16 cellular contexts compared by ENCODE assay signal in genomic region chr12:50240096-50240791, GRCh38. TPM values are rescaled to one million over a fixed set of nuclear protein-coding genes. Genes with fewer than 3 reads are reported as not detected.
A peak's percentile ranks its signal among the peaks of the same experiment; 100 is the strongest.
DNase-seq lines count a peak whose midpoint lies in the region; ATAC-seq and TF ChIP-seq lines count a peak whose summit lies in the region.
"Had no signal": no experiment of that assay in that cellular context is flagged by ENCODE, and none has a peak within 500 bp of the region (broad histone marks: within the 10 kb centered on the region; RNA-seq: fewer than 3 reads in every experiment).

No MANE protein-coding gene starts in this region.

- H3K9me3 ChIP-seq in osteoblast (ENCODE audit: low read depth, low read length) (no peaks in the 10 kb centered on the region), neural progenitor cell (ENCODE audit: low read depth) (no peaks in the 10 kb centered on the region)
- H3K9me3 ChIP-seq: MG63, neutrophil had no signal

- H2AFZ ChIP-seq in osteoblast (ENCODE audit: low read length) = peak overlapping the region; percentile 4
- H2AFZ ChIP-seq in neural progenitor cell (replicated peaks) = no peak overlapping the region

- H3K4me2 ChIP-seq in osteoblast (ENCODE audit: insufficient read depth, low read length) (peak overlapping the region; percentile 83), neural progenitor cell (no peak overlapping the region)

- no peak for ATAC-seq in HG02798 (IDR thresholded peaks at IDR 0.05; ENCODE audit: poor library complexity, unreplicated experiment)

- no peaks in the 10 kb centered on the region for H3K27me3 Mint-ChIP-seq in type B pancreatic cell
- H3K27me3 Mint-ChIP-seq in neural progenitor cell (ENCODE audit: insufficient read depth, low read depth) = peaks cover 6% of the 10 kb centered on the region
- H3K27me3 Mint-ChIP-seq: activated CD4-positive, alpha-beta T cell treated with anti-CD3 and anti-CD28 coated beads, Interleukin-2, amount 10 ng/mL, durations not matched to agents 24 days and 14 days; activated naive CD8-positive, alpha-beta T cell; CD4-positive, alpha-beta T cell; central memory CD8-positive, alpha-beta T cell had no signal

- no peaks in the 10 kb centered on the region for H3K36me3 ChIP-seq in osteoblast (ENCODE audit: insufficient read depth, low read length)
- no peaks in the 10 kb centered on the region for H3K36me3 ChIP-seq in neural progenitor cell
- H3K36me3 ChIP-seq: MG63, neutrophil had no signal

- H3K4me3 ChIP-seq in foreskin fibroblast (ENCODE audit: low read depth in 1 of 2, low read length in 2 of 2) = no peak overlapping the region
- no peak overlapping the region for H3K4me3 ChIP-seq in osteoblast (ENCODE audit: insufficient read depth, low read length)
- H3K4me3 ChIP-seq in neural progenitor cell = no peak overlapping the region
- H3K4me3 ChIP-seq: MG63 had no signal

- no peaks in the 10 kb centered on the region for H4K20me1 ChIP-seq in osteoblast (ENCODE audit: insufficient read depth, low read length)
- no peaks in the 10 kb centered on the region for H4K20me1 ChIP-seq in neural progenitor cell (ENCODE audit: low read depth)

- no peaks in the 10 kb centered on the region for H3F3A ChIP-seq in neural progenitor cell (ENCODE audit: low read depth)

- H3K9ac ChIP-seq in neural progenitor cell = no peak overlapping the region

- H3K27ac Mint-ChIP-seq in type B pancreatic cell (peak overlapping the region; percentile 33), neural progenitor cell (no peak overlapping the region)
- H3K27ac Mint-ChIP-seq: activated CD4-positive, alpha-beta T cell treated with anti-CD3 and anti-CD28 coated beads, Interleukin-2, amount 10 ng/mL, durations not matched to agents 24 days and 14 days; activated naive CD8-positive, alpha-beta T cell; CD4-positive, alpha-beta T cell had no signal

- no peaks in the 10 kb centered on the region for H3K9me3 Mint-ChIP-seq in type B pancreatic cell
- H3K9me3 Mint-ChIP-seq in neural progenitor cell = no peaks in the 10 kb centered on the region
- H3K9me3 Mint-ChIP-seq: CD4-positive, alpha-beta T cell; central memory CD8-positive, alpha-beta T cell had no signal

- H3K4me3 Mint-ChIP-seq in type B pancreatic cell (no peak overlapping the region), neural progenitor cell (no peak overlapping the region)
- H3K4me3 Mint-ChIP-seq: activated CD4-positive, alpha-beta T cell treated with anti-CD3 and anti-CD28 coated beads, Interleukin-2, amount 10 ng/mL, durations not matched to agents 24 days and 14 days; activated naive CD8-positive, alpha-beta T cell; CD4-positive, alpha-beta T cell; central memory CD8-positive, alpha-beta T cell had no signal

- H3K27me3 ChIP-seq in osteoblast (ENCODE audit: insufficient read depth, low read length) (no peaks in the 10 kb centered on the region), neural progenitor cell (no peaks in the 10 kb centered on the region)
- H3K27me3 ChIP-seq: MG63, neutrophil had no signal

- DNase-seq in foreskin fibroblast (peak; percentile 51 to 56), osteoblast (ENCODE audit: insufficient read length, low spot score, missing footprints) (no peak), type B pancreatic cell (ENCODE audit: extremely low spot score, unreplicated experiment) (no peak), neural progenitor cell (ENCODE audit: low spot score) (no peak)
- DNase-seq in activated CD8-positive, alpha-beta memory T cell treated with anti-CD3 and anti-CD28 coated beads, Interleukin-2, amount 50 U/mL, for 4 hours = no peak
- no peak for DNase-seq in stimulated activated CD4-positive, alpha-beta T cell treated with anti-CD3 and anti-CD28 coated beads, Interleukin-4, amount 100 ng/mL, for 1 hour
- DNase-seq: activated CD4-positive, alpha-beta T cell treated with anti-CD3 and anti-CD28 coated beads, Interleukin-2, amount 10 ng/mL, durations not matched to agents 24 days and 14 days; activated T-cell treated with anti-CD3 and anti-CD28 coated beads, Interleukin-2, amount 50 U/mL, for 1 hour; CD4-positive, alpha-beta T cell; left cardiac atrium; MG63 had no signal

- TF ChIP-seq CTCF in VCaP (conservative IDR thresholded peaks at IDR 0.05) (no peak), foreskin fibroblast (IDR thresholded peaks at IDR 0.05; ENCODE audit: low read depth, low read length) (no peak), osteoblast (IDR thresholded peaks at IDR 0.05; ENCODE audit: extremely low read depth, low read depth, low read length) (no peak), type B pancreatic cell (conservative IDR thresholded peaks at IDR 0.05) (no peak), neural progenitor cell (IDR thresholded peaks at IDR 0.05) (no peak)

- H3K79me2 ChIP-seq in osteoblast (ENCODE audit: insufficient read depth, low read length) = peaks cover 12% of the 10 kb centered on the region
- H3K79me2 ChIP-seq in neural progenitor cell (ENCODE audit: low read depth) = no peaks in the 10 kb centered on the region

- H3K4me1 ChIP-seq in osteoblast (ENCODE audit: insufficient read depth, low read length) (peaks cover 38% of the 10 kb centered on the region), neural progenitor cell (no peaks in the 10 kb centered on the region)

- H3K4me1 Mint-ChIP-seq in type B pancreatic cell (ENCODE audit: unreplicated experiment) (peaks cover 23% of the 10 kb centered on the region), neural progenitor cell (no peaks in the 10 kb centered on the region)
- H3K4me1 Mint-ChIP-seq: central memory CD8-positive, alpha-beta T cell had no signal

- H3K36me3 Mint-ChIP-seq in type B pancreatic cell (peaks cover 10% of the 10 kb centered on the region), neural progenitor cell (no peaks in the 10 kb centered on the region)

- H3K27ac ChIP-seq in VCaP (peak overlapping the region; percentile 64), osteoblast (ENCODE audit: low read depth, low read length) (peak overlapping the region; percentile 99), neural progenitor cell (no peak overlapping the region)
- H3K27ac ChIP-seq: neutrophil had no signal

RNA-seq across cellular contexts. Expression of gene LIMA1, which starts 43.1 kb away (rescaled TPM):
- 433 and 436 TPM in 2 replicates for total RNA-seq in osteoblast
- 54.4 and 91.9 TPM in 2 replicates for total RNA-seq in type B pancreatic cell (ENCODE audit: low replicate concordance)
- total RNA-seq in neural progenitor cell (ENCODE audit: low replicate concordance) = 19.1 and 25.0 TPM in 2 replicates

Comparison
In these comparisons a context has a peak if more than half of its experiments do, and no peak if none do; other contexts are left out.
1. DNase-seq: peak in foreskin fibroblast (2 of 2); none in osteoblast (single experiment), type B pancreatic cell (single experiment), activated CD8-positive, alpha-beta memory T cell treated with anti-CD3 and anti-CD28 coated beads, Interleukin-2, amount 50 U/mL, for 4 hours (single experiment), neural progenitor cell (single experiment) and stimulated activated CD4-positive, alpha-beta T cell treated with anti-CD3 and anti-CD28 coated beads, Interleukin-4, amount 100 ng/mL, for 1 hour (single experiment).